In genomic region chr22:20317402-20318042, GRCh38 we compare ENCODE assay signal across 8 cellular contexts. TPM values are rescaled to one million over a fixed set of nuclear protein-coding genes. Genes with fewer than 3 reads are reported as not detected.
DNase-seq lines count a peak whose midpoint lies in the region; ATAC-seq, FAIRE-seq and TF ChIP-seq lines count a peak whose summit lies in the region.
"Not testable (repeated sequence)": the region's sequence is repeated elsewhere in the genome, so short reads cannot be mapped to it uniquely, and the experiment has no call there.

No MANE protein-coding gene starts in this region.

- H4K20me1 ChIP-seq in OCI-LY7 (ENCODE audit: insufficient read depth, low read length); GM12878 (ENCODE audit: control insufficient read depth, insufficient read depth): not testable (repeated sequence)

- not testable (repeated sequence) for H3K9me3 ChIP-seq in CD4-positive, alpha-beta memory T cell (ENCODE audit: control insufficient read depth in 1 of 2, low read length in 2 of 2); HEK293 (ENCODE audit: control insufficient read depth, insufficient read depth, low read depth, low read length); OCI-LY7 (ENCODE audit: low read length); GM12878 (replicated peaks; ENCODE audit: control insufficient read depth, insufficient read depth, low read length)

- H3K27ac ChIP-seq in CD4-positive, alpha-beta memory T cell (ENCODE audit: low read depth, low read length); HEK293 (ENCODE audit: extremely low read depth, low read depth, low read length); OCI-LY7 (ENCODE audit: low read depth, low read length, poor library complexity, severe bottlenecking); GM12878 (ENCODE audit: control insufficient read depth, insufficient read depth); foreskin keratinocyte: not testable (repeated sequence)

- 29% methylated on average over 6 of the region's 8 CpGs for WGBS in GM12878 (ENCODE audit: insufficient coverage, insufficient replicate concordance, low lambda C conversion rate, missing lambda C conversion rate)

- in situ Hi-C loops in GM12878 (cut with MboI), result not testable (repeated sequence)

- H2AFZ ChIP-seq in OCI-LY7 (ENCODE audit: low read length); GM12878 (ENCODE audit: control insufficient read depth, low read depth, low read length): not testable (repeated sequence)

- CTCF ChIA-PET in CD4-positive, alpha-beta memory T cell (lab: Charles Lee; ENCODE audit: partially characterized antibody), result interaction anchor here (0.8 to 1.6 kb wide), 5 partner anchors 11 to 79 kb away, joined by 3 to 7 read pairs (median 4); no protein-coding TSS in a partner anchor
- CTCF ChIA-PET in HEK293 (lab: Yijun Ruan, JAX), result interaction anchor here (0.5 to 4.5 kb wide), 15 partner anchors 9 to 292 kb away, joined by 3 to 20 read pairs (median 3); partner anchors contain the start of genes MED15 and ZNF74
- CTCF ChIA-PET in OCI-LY7 (lab: Charles Lee; ENCODE audit: unreplicated experiment); activated CD4-positive, alpha-beta T cell treated with anti-CD3 and anti-CD28 coated beads, Interleukin-2, amount 10 ng/mL, durations not matched to agents 7 days and 5 days (lab: Charles Lee): not testable (repeated sequence)
- CTCF ChIA-PET in GM12878 (lab: Yijun Ruan, JAX), result interaction anchor here (0.6 kb wide), 1 partner anchor 60 kb away, joined by 3 read pairs; no protein-coding TSS in a partner anchor

- TF ChIP-seq CTCF in HEK293 (tag by site-specific recombination; IDR thresholded peaks at IDR 0.05) (peak; percentile 48; the same call in 1 of the 2 replicates), OCI-LY7 (conservative IDR thresholded peaks at IDR 0.05; ENCODE audit: low read length) (peak; percentile 82), GM12878 (IDR thresholded peaks at IDR 0.05 in 2 of 3, conservative IDR thresholded peaks at IDR 0.05 in 1 of 3; ENCODE audit: control insufficient read depth in 2 of 3, extremely low read depth in 1 of 3, insufficient read depth in 1 of 3, low read depth in 3 of 3, low read length in 3 of 3) (peak; percentile 16 to 56 (median 44)), foreskin keratinocyte (conservative IDR thresholded peaks at IDR 0.05) (peak; percentile 76), natural killer cell (IDR thresholded peaks at IDR 0.05) (peak; percentile 62)

- not testable (repeated sequence) for TF ChIP-seq RAD21 in GM12878 (IDR thresholded peaks at IDR 0.05; ENCODE audit: insufficient read depth, low read depth, low read length)

- intact Hi-C loops in CD4-positive, alpha-beta memory T cell (cut with micrococcal nuclease); OCI-LY7 (cut with micrococcal nuclease; ENCODE audit: unreplicated experiment); GM12878 (cut with micrococcal nuclease; ENCODE audit: unreplicated experiment); natural killer cell (cut with micrococcal nuclease): not testable (repeated sequence)

- H3K79me2 ChIP-seq in OCI-LY7 (ENCODE audit: insufficient read depth, low read depth, low read length); GM12878 (ENCODE audit: control insufficient read depth, insufficient read depth, low read length): not testable (repeated sequence)

- H3K9me3 Mint-ChIP-seq in CD4-positive, alpha-beta memory T cell; activated CD4-positive, alpha-beta T cell treated with anti-CD3 and anti-CD28 coated beads, Interleukin-2, amount 10 ng/mL, durations not matched to agents 7 days and 5 days; natural killer cell; stimulated activated naive CD8-positive, alpha-beta T cell treated with anti-CD3 and anti-CD28 coated beads, Interleukin-15, amount 100 ng/mL, for 72 hours: not testable (repeated sequence)

- POLR2A ChIA-PET in CD4-positive, alpha-beta memory T cell (lab: Charles Lee; ENCODE audit: partially characterized antibody); HEK293 (lab: Yijun Ruan, JAX); OCI-LY7 (lab: Charles Lee); activated CD4-positive, alpha-beta T cell treated with anti-CD3 and anti-CD28 coated beads, Interleukin-2, amount 10 ng/mL, durations not matched to agents 7 days and 5 days (lab: Charles Lee); GM12878 (lab: Charles Lee): not testable (repeated sequence)

- peaks cover 21 to 51% (median 37%) of the 10 kb centered on the region in 4 donors for H3K4me1 Mint-ChIP-seq in CD4-positive, alpha-beta memory T cell
- peaks cover 38% of the 10 kb centered on the region for H3K4me1 Mint-ChIP-seq in activated CD4-positive, alpha-beta T cell treated with anti-CD3 and anti-CD28 coated beads, Interleukin-2, amount 10 ng/mL, durations not matched to agents 7 days and 5 days
- peaks cover 22 to 39% of the 10 kb centered on the region in 2 donors for H3K4me1 Mint-ChIP-seq in natural killer cell
- H3K4me1 Mint-ChIP-seq in stimulated activated naive CD8-positive, alpha-beta T cell treated with anti-CD3 and anti-CD28 coated beads, Interleukin-15, amount 100 ng/mL, for 72 hours, result peaks cover 59% of the 10 kb centered on the region

- RAD21 ChIA-PET in GM12878 (lab: Charles Lee; ENCODE audit: unreplicated experiment), result not testable (repeated sequence)

- SMC1A ChIA-PET in GM12878 (lab: Charles Lee; ENCODE audit: uncharacterized antibody, unreplicated experiment), result not testable (repeated sequence)

- BruUV-seq in OCI-LY7 (replicated peaks; lab: Mats Ljungman, UMichigan), result TSS peak; percentile 57
- not testable (repeated sequence) for BruUV-seq in GM12878 (replicated peaks; lab: Mats Ljungman, UMichigan)

- H3K36me3 ChIP-seq in CD4-positive, alpha-beta memory T cell (ENCODE audit: insufficient read depth, low read length); OCI-LY7 (ENCODE audit: insufficient read depth, low read length); GM12878 (ENCODE audit: control insufficient read depth in 2 of 2, insufficient read depth in 2 of 2, low read length in 1 of 2): not testable (repeated sequence)
- H3K36me3 ChIP-seq in HEK293 (ENCODE audit: control insufficient read depth in 2 of 2, insufficient read depth in 1 of 2, low read length in 2 of 2), result peaks cover 0 to 13% of the 10 kb centered on the region in 2 experiments; a peak in 1 of 3 replicates

- peak overlapping the region; percentile 49 to 95 (median 84) for H3K4me3 Mint-ChIP-seq in CD4-positive, alpha-beta memory T cell
- peak overlapping the region; percentile 97 for H3K4me3 Mint-ChIP-seq in activated CD4-positive, alpha-beta T cell treated with anti-CD3 and anti-CD28 coated beads, Interleukin-2, amount 10 ng/mL, durations not matched to agents 7 days and 5 days
- peak overlapping the region; percentile 64 for H3K4me3 Mint-ChIP-seq in natural killer cell
- peak overlapping the region; percentile 8 to 47 for H3K4me3 Mint-ChIP-seq in stimulated activated naive CD8-positive, alpha-beta T cell treated with anti-CD3 and anti-CD28 coated beads, Interleukin-15, amount 100 ng/mL, for 72 hours

- peaks cover 39% of the 10 kb centered on the region for H3K4me1 ChIP-seq in CD4-positive, alpha-beta memory T cell (ENCODE audit: insufficient read depth, low read length)
- H3K4me1 ChIP-seq in HEK293 (ENCODE audit: control insufficient read depth, insufficient read depth, low read length); GM12878 (ENCODE audit: control insufficient read depth, insufficient read depth, low read length); foreskin keratinocyte: not testable (repeated sequence)
- peaks cover 21% of the 10 kb centered on the region for H3K4me1 ChIP-seq in OCI-LY7 (ENCODE audit: insufficient read depth, low read length, poor library complexity, severe bottlenecking)

- ATAC-seq in GM12878 (peak; percentile 21; the same call in 1 of the 3 replicates), foreskin keratinocyte (peak; percentile 23)
- not testable (repeated sequence) for ATAC-seq in natural killer cell; stimulated activated naive CD8-positive, alpha-beta T cell treated with anti-CD3 and anti-CD28 coated beads, Interleukin-15, amount 100 ng/mL, for 72 hours

- H3K27me3 ChIP-seq in CD4-positive, alpha-beta memory T cell (ENCODE audit: insufficient read depth, low read length); GM12878 (replicated peaks in 1 of 2; ENCODE audit: control insufficient read depth in 2 of 2, insufficient read depth in 2 of 2, low read length in 1 of 2); foreskin keratinocyte: not testable (repeated sequence)

- TF ChIP-seq POLR2A in GM12878 (IDR thresholded peaks at IDR 0.05; ENCODE audit: low read depth, low read length), result not testable (repeated sequence)

- peak overlapping the region in 5 of 7 donors; percentile 22 to 78 (median 46) for H3K27ac Mint-ChIP-seq in CD4-positive, alpha-beta memory T cell
- peak overlapping the region; percentile 36 for H3K27ac Mint-ChIP-seq in activated CD4-positive, alpha-beta T cell treated with anti-CD3 and anti-CD28 coated beads, Interleukin-2, amount 10 ng/mL, durations not matched to agents 7 days and 5 days
- H3K27ac Mint-ChIP-seq in natural killer cell, result not testable (repeated sequence)
- H3K27ac Mint-ChIP-seq in stimulated activated naive CD8-positive, alpha-beta T cell treated with anti-CD3 and anti-CD28 coated beads, Interleukin-15, amount 100 ng/mL, for 72 hours, result peak overlapping the region in 1 of 2 donors; percentile 47

- H3K36me3 Mint-ChIP-seq in CD4-positive, alpha-beta memory T cell; activated CD4-positive, alpha-beta T cell treated with anti-CD3 and anti-CD28 coated beads, Interleukin-2, amount 10 ng/mL, durations not matched to agents 7 days and 5 days (ENCODE audit: low read depth); natural killer cell: not testable (repeated sequence)

- H3K4me3 ChIP-seq in CD4-positive, alpha-beta memory T cell (ENCODE audit: low read length in 2 of 2); HEK293 (ENCODE audit: low read depth, low read length); OCI-LY7 (ENCODE audit: low read depth, low read length, poor library complexity, severe bottlenecking); GM12878: not testable (repeated sequence)

- FAIRE-seq in GM12878 (lab: Jason Lieb, UNC), result peak; percentile 95

- DNase-seq in CD4-positive, alpha-beta memory T cell, result peak in 4 of 5 donors; percentile 34 to 47 (median 37)
- DNase-seq in OCI-LY7 (ENCODE audit: low spot score), result peak; percentile 23
- peak; percentile 36 for DNase-seq in activated CD4-positive, alpha-beta T cell treated with anti-CD3 and anti-CD28 coated beads, Interleukin-2, amount 10 ng/mL, durations not matched to agents 7 days and 5 days
- DNase-seq in GM12878 (ENCODE audit: low read depth, low spot score); foreskin keratinocyte; natural killer cell: not testable (repeated sequence)
- DNase-seq in stimulated activated naive CD8-positive, alpha-beta T cell treated with anti-CD3 and anti-CD28 coated beads, Interleukin-15, amount 100 ng/mL, for 72 hours, result peak in 1 of 2 donors; percentile 43

- H3K27me3 Mint-ChIP-seq in CD4-positive, alpha-beta memory T cell; activated CD4-positive, alpha-beta T cell treated with anti-CD3 and anti-CD28 coated beads, Interleukin-2, amount 10 ng/mL, durations not matched to agents 7 days and 5 days; natural killer cell (ENCODE audit: low read depth in 2 of 2); stimulated activated naive CD8-positive, alpha-beta T cell treated with anti-CD3 and anti-CD28 coated beads, Interleukin-15, amount 100 ng/mL, for 72 hours: not testable (repeated sequence)

- H3K9ac ChIP-seq in GM12878 (ENCODE audit: control insufficient read depth, insufficient read depth, low read length), result not testable (repeated sequence)

- not testable (repeated sequence) for H3K9me2 ChIP-seq in OCI-LY7 (ENCODE audit: insufficient read depth, low read length)

- not testable (repeated sequence) for TF ChIP-seq EP300 in GM12878 (IDR thresholded peaks at IDR 0.05; ENCODE audit: borderline replicate concordance in 1 of 2, control insufficient read depth in 1 of 2, low read depth in 2 of 2, low read length in 2 of 2)

- H3K4me2 ChIP-seq in OCI-LY7 (ENCODE audit: low read length), result peak overlapping the region; percentile 79; the same call in 1 of the 2 replicates
- H3K4me2 ChIP-seq in GM12878 (ENCODE audit: control insufficient read depth, insufficient read depth), result not testable (repeated sequence)

RNA-seq across cellular contexts. Expression of gene DGCR6L, which starts 2.3 kb away (rescaled TPM):
- total RNA-seq in CD4-positive, alpha-beta memory T cell, result 10 to 100 TPM; 39.9 to 44.6 TPM
- 100 to 1,000 TPM; 120 to 145 TPM for polyA plus RNA-seq in CD4-positive, alpha-beta memory T cell
- total RNA-seq in OCI-LY7 (2014; rRNA removed; shearing (Covaris generic)), result 36.0 and 37.8 TPM in 2 replicates
- total RNA-seq in OCI-LY7 (2022) (18.9 and 22.5 TPM in 2 replicates), GM12878 (2014; rRNA removed) (37.4 and 38.9 TPM in 2 replicates), GM12878 (2014; rRNA removed; fragmentation: Illumina TruSeq; extraction: Trizol) (12.5 and 15.2 TPM in 2 replicates), GM12878 (2021) (27.0 and 27.7 TPM in 2 replicates), foreskin keratinocyte (43.8 and 45.5 TPM in 2 replicates), natural killer cell (10 to 100 TPM; 20.3 to 34.3 (median 33.0) TPM)
- 10 to 100 TPM; 60.4 to 63.1 TPM for total RNA-seq in activated CD4-positive, alpha-beta T cell treated with anti-CD3 and anti-CD28 coated beads, Interleukin-2, amount 10 ng/mL, durations not matched to agents 7 days and 5 days
- total RNA-seq in GM12878 (2013; cell fraction: nucleolus; rRNA removed), result 3.7 and 5.2 TPM in 2 replicates
- 6.9 TPM for polyA plus RNA-seq in GM12878 (2011; ENCODE audit: low read depth)
- polyA plus RNA-seq in GM12878 (2011; rRNA removed) (9.1 and 17.4 TPM in 2 replicates), GM12878 (2014; fragmentation: Illumina TruSeq; extraction: Trizol) (1.5 and 8.1 TPM in 2 replicates), GM12878 (2014; fragmentation: Nextera tagmentation; extraction: Ambion mirVana) (1 to 10 TPM; 1.6 to 4.2 TPM), GM12878 (2014; rRNA removed) (36.7 and 41.9 TPM in 2 replicates), GM12878 (2016; fragmentation: Nextera tagmentation; extraction: Ambion mirVana) (10 to 100 TPM; 59.4 to 62.8 TPM), foreskin keratinocyte (59.5 and 62.9 TPM in 2 replicates)
- 30.2 and 48.0 TPM in 2 replicates for polyA plus RNA-seq in GM12878 (2011; cell fraction: cytosol; rRNA removed)
- polyA plus RNA-seq in GM12878 (2011; cell fraction: nucleus; rRNA removed), result 18.6 and 25.2 TPM in 2 replicates
- 15.0 and 17.2 TPM in 2 replicates for polyA plus RNA-seq in GM12878 (2012)
- polyA minus RNA-seq in GM12878 (2011; rRNA and poly(A)+ RNA removed), result 7.2 and 15.7 TPM in 2 replicates
- 4.6 and 5.3 TPM in 2 replicates for polyA minus RNA-seq in GM12878 (2011; cell fraction: cytosol; rRNA and poly(A)+ RNA removed)
- 5.0 and 5.9 TPM in 2 replicates for polyA minus RNA-seq in GM12878 (2011; cell fraction: nucleus; rRNA and poly(A)+ RNA removed)

RNA-seq across cellular contexts. Expression of gene RTN4R, which starts 49.4 kb away (rescaled TPM):
- total RNA-seq in CD4-positive, alpha-beta memory T cell, result 1 to 10 TPM; 2.1 to 2.7 TPM
- polyA plus RNA-seq in CD4-positive, alpha-beta memory T cell, result 1 to 10 TPM; 1.7 to 6.3 TPM
- not detected in 2 replicates for total RNA-seq in OCI-LY7 (2014; rRNA removed; shearing (Covaris generic))
- total RNA-seq in OCI-LY7 (2022), result not detected in 2 replicates
- 1 to 10 TPM; 3.1 to 4.0 TPM for total RNA-seq in activated CD4-positive, alpha-beta T cell treated with anti-CD3 and anti-CD28 coated beads, Interleukin-2, amount 10 ng/mL, durations not matched to agents 7 days and 5 days
- 0.27 and 0.56 TPM in 2 replicates for total RNA-seq in GM12878 (2013; cell fraction: nucleolus; rRNA removed)
- total RNA-seq in GM12878 (2014; rRNA removed), result 0.54 and 0.73 TPM in 2 replicates
- total RNA-seq in GM12878 (2014; rRNA removed; fragmentation: Illumina TruSeq; extraction: Trizol), result 0.09 and 0.13 TPM in 2 replicates
- total RNA-seq in GM12878 (2021), result 0.77 and 0.87 TPM in 2 replicates
- not detected for polyA plus RNA-seq in GM12878 (2011; ENCODE audit: low read depth)
- polyA plus RNA-seq in GM12878 (2011; rRNA removed), result 0.23 TPM in 1 of 2 replicates, not detected in the other
- polyA plus RNA-seq in GM12878 (2011; cell fraction: cytosol; rRNA removed), result 0.52 and 0.65 TPM in 2 replicates
- polyA plus RNA-seq in GM12878 (2011; cell fraction: nucleus; rRNA removed), result 0.54 and 1.2 TPM in 2 replicates
- polyA plus RNA-seq in GM12878 (2012), result 0.31 and 0.83 TPM in 2 replicates
- polyA plus RNA-seq in GM12878 (2014; fragmentation: Illumina TruSeq; extraction: Trizol), result 0.03 TPM in 1 of 2 replicates, not detected in the other
- not detected for polyA plus RNA-seq in GM12878 (2014; fragmentation: Nextera tagmentation; extraction: Ambion mirVana)
- polyA plus RNA-seq in GM12878 (2014; rRNA removed), result 0.46 and 0.99 TPM in 2 replicates
- 1 to 10 TPM in 1 of 2 experiments, under 1 TPM in 1; 0.76 to 1.0 TPM for polyA plus RNA-seq in GM12878 (2016; fragmentation: Nextera tagmentation; extraction: Ambion mirVana)
- polyA minus RNA-seq in GM12878 (2011; rRNA and poly(A)+ RNA removed), result 0.29 and 0.82 TPM in 2 replicates
- polyA minus RNA-seq in GM12878 (2011; cell fraction: cytosol; rRNA and poly(A)+ RNA removed), result 1.7 TPM in 1 of 2 replicates, not detected in the other
- polyA minus RNA-seq in GM12878 (2011; cell fraction: nucleus; rRNA and poly(A)+ RNA removed), result 0.48 and 0.60 TPM in 2 replicates
- total RNA-seq in foreskin keratinocyte, result 19.1 and 19.3 TPM in 2 replicates
- polyA plus RNA-seq in foreskin keratinocyte, result 23.3 and 26.6 TPM in 2 replicates
- 1 to 10 TPM; 1.2 to 2.9 (median 1.6) TPM for total RNA-seq in natural killer cell

Comparison
In these comparisons a context has a peak if more than half of its experiments do, and no peak if none do; other contexts are left out.
1. H3K4me3 Mint-ChIP-seq: peak in every context shown above with its lines; median percentile 97 in activated CD4-positive, alpha-beta T cell treated with anti-CD3 and anti-CD28 coated beads, Interleukin-2, amount 10 ng/mL, durations not matched to agents 7 days and 5 days; 84 in CD4-positive, alpha-beta memory T cell; 64 in natural killer cell; 28 in stimulated activated naive CD8-positive, alpha-beta T cell treated with anti-CD3 and anti-CD28 coated beads, Interleukin-15, amount 100 ng/mL, for 72 hours.